Comparison of ENCODE assay signal across 1 cellular context in genomic region chrX:19751068-19751467, GRCh38.
TF ChIP-seq lines count a peak whose summit lies in the region.

No MANE protein-coding gene starts in this region.

TF ChIP-seq in K562, 482 proteins besides CTCF, POLR2A, EP300 and RAD21 (continued from another document):
- TF ChIP-seq REST (CRISPR knock-in tag; IDR thresholded peaks at IDR 0.05; ENCODE audit: low read depth) (peak; percentile 74; the same call in 1 of the 2 replicates), POLR2G (IDR thresholded peaks at IDR 0.05; ENCODE audit: low read depth, low read length) (no peak)
TF ChIP-seq in K562: peak in this region for 1.
